Comparison of ENCODE assay signal across 8 cellular contexts in the genomic region with DNA sequence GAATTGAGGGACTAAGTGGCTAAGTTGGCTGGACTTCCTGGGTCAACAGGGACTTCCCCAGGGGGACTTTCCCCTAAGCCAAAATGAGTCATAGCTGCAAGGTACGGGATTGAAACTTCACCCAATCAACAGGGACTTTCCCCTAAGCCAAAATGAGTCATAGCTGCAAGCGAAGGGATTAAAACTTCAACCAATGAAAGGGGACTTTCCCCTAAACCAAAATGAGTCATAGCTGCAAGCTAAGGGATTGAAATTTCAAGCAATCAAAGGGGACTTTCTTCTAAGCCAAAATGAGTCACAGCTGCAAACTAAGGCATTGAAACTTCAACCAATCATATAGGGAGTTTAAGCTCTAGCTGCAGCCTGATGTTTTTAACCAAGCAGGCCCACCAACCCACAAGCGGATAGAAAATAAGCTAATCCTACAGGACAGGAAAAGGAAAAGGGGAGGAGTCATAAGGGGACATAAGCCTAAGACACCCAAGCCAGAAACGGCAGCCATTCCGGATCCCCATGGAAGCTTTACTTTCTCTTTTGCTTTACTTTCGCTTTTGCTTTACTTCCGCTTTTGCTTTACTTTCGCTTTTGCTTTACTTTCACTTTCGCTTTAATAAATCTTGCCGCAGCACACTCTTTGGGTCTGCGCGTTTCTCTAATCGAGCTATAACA.
DNase-seq lines count a peak whose midpoint lies in the region; ATAC-seq and TF ChIP-seq lines count a peak whose summit lies in the region.

No MANE protein-coding gene starts in this region.

- TF ChIP-seq POLR2A in NB4 (IDR thresholded peaks at IDR 0.05; ENCODE audit: extremely low read depth, insufficient read length): no peak

- intact Hi-C loops in posterior cingulate gyrus (cut with DNase I): no loop called here

- DNase-seq in NB4 (ENCODE audit: low read depth) (peak; percentile 63), iris pigment epithelial cell (ENCODE audit: low read depth) (peak; percentile 78), DMS153 treated with DMSO at 0.1 percent for 48 hours (lab: John Stamatoyannopoulos, UW; ENCODE audit: unreplicated experiment) (no peak), posterior cingulate gyrus (no peak)
- peak; percentile 4 for DNase-seq in activated CD8-positive, alpha-beta memory T cell treated with anti-CD3 and anti-CD28 coated beads, Interleukin-2, amount 50 U/mL, for 1 hour (ENCODE audit: extremely low read depth)
- DNase-seq in stimulated activated CD8-positive, alpha-beta memory T cell treated with anti-CD3 and anti-CD28 coated beads, Interleukin-7, amount 100 ng/mL, for 24 hours (ENCODE audit: low read depth): peak; percentile 20

- no peak for TF ChIP-seq CTCF in NB4 (IDR thresholded peaks at IDR 0.05; ENCODE audit: low read depth, low read length)

- ATAC-seq in GM18511 (IDR thresholded peaks at IDR 0.05; ENCODE audit: unreplicated experiment): peak; percentile 86
- ATAC-seq in HG02642 (IDR thresholded peaks at IDR 0.05; ENCODE audit: poor library complexity, unreplicated experiment): peak; percentile 89

- H3K4me3 ChIP-seq in NB4 (ENCODE audit: low read depth, low read length): no peak overlapping the region

Comparison
In these comparisons a context has a peak if more than half of its experiments do, and no peak if none do; other contexts are left out.
1. DNase-seq: peak in NB4 (single experiment), activated CD8-positive, alpha-beta memory T cell treated with anti-CD3 and anti-CD28 coated beads, Interleukin-2, amount 50 U/mL, for 1 hour (single experiment), iris pigment epithelial cell (single experiment) and stimulated activated CD8-positive, alpha-beta memory T cell treated with anti-CD3 and anti-CD28 coated beads, Interleukin-7, amount 100 ng/mL, for 24 hours (single experiment); none in DMS153 treated with DMSO at 0.1 percent for 48 hours (single experiment) and posterior cingulate gyrus (0 of 10).